ENCODE assay signal across 8 cellular contexts in genomic region chr2:179751184-179751809, GRCh38.
DNase-seq lines count a peak whose midpoint lies in the region; ATAC-seq and TF ChIP-seq lines count a peak whose summit lies in the region.

No MANE protein-coding gene starts in this region.

- CTCF ChIA-PET in OCI-LY7 (lab: Charles Lee; ENCODE audit: unreplicated experiment): no interaction called here

- H3K4me3 ChIP-seq in DND-41 (ENCODE audit: low read depth in 1 of 2, low read length in 2 of 2): no peak overlapping the region
- H3K4me3 ChIP-seq in HL-60 (replicated peaks; ENCODE audit: insufficient read depth, low read length): no peak overlapping the region
- no peak overlapping the region for H3K4me3 ChIP-seq in OCI-LY7 (ENCODE audit: low read depth, low read length, poor library complexity, severe bottlenecking)
- no peak overlapping the region for H3K4me3 ChIP-seq in esophagus squamous epithelium

- H3K36me3 ChIP-seq in DND-41 (ENCODE audit: insufficient read depth, low read length) (no peaks in the 10 kb centered on the region), OCI-LY7 (ENCODE audit: insufficient read depth, low read length) (peaks cover 44% of the 10 kb centered on the region), esophagus squamous epithelium (no peaks in the 10 kb centered on the region)

- WGBS in esophagus squamous epithelium, 2 donors: 12 to 14% methylated on average over 4 of the region's 4 CpGs

- H3K4me1 ChIP-seq in DND-41 (ENCODE audit: insufficient read depth, low read length) (no peaks in the 10 kb centered on the region), OCI-LY7 (ENCODE audit: insufficient read depth, low read length, poor library complexity, severe bottlenecking) (no peaks in the 10 kb centered on the region), esophagus squamous epithelium (no peaks in the 10 kb centered on the region)

- ATAC-seq in DND-41 (ENCODE audit: insufficient read depth, low read depth) (peak; percentile 22; the same call in 1 of the 3 replicates), sciatic nerve (peak; percentile 38), HG02623 (IDR thresholded peaks at IDR 0.05; ENCODE audit: unreplicated experiment) (no peak), HG03139 (IDR thresholded peaks at IDR 0.05; ENCODE audit: unreplicated experiment) (no peak)

- TF ChIP-seq POLR2A in esophagus squamous epithelium (IDR thresholded peaks at IDR 0.05): no peak

- DNase-seq in DND-41: no peak
- DNase-seq in HL-60 (ENCODE audit: low read depth in 1 of 2, low spot score in 1 of 2): no peak
- DNase-seq in OCI-LY7 (ENCODE audit: low spot score): peak; percentile 31
- DNase-seq in esophagus squamous epithelium (lab: John Stamatoyannopoulos, UW): no peak
- no peak for DNase-seq in sciatic nerve (ENCODE audit: low spot score)
- no peak for DNase-seq in stimulated activated naive CD4-positive, alpha-beta T cell treated with Interleukin-2 at 50 U/mL for 16 hours (lab: John Stamatoyannopoulos, UW)

- H3K27ac ChIP-seq in DND-41 (ENCODE audit: low read length) (no peak overlapping the region), HL-60 (replicated peaks) (no peak overlapping the region), OCI-LY7 (ENCODE audit: low read depth, low read length, poor library complexity, severe bottlenecking) (no peak overlapping the region), esophagus squamous epithelium (no peak overlapping the region)

- no peak overlapping the region for H3K9ac ChIP-seq in DND-41 (ENCODE audit: low read depth, low read length)

- BruUV-seq in OCI-LY7 (replicated peaks; lab: Mats Ljungman, UMichigan): TSS peak; percentile 11

- intact Hi-C loops in OCI-LY7 (cut with micrococcal nuclease; ENCODE audit: unreplicated experiment): loop anchor here (5.0 to 10.0 kb wide), 2 partner anchors 184 to 329 kb away; no protein-coding TSS in a partner anchor
- intact Hi-C loops in esophagus squamous epithelium (cut with DNase I): no loop called here
- intact Hi-C loops in sciatic nerve (cut with DNase I): no loop called here

- H2AFZ ChIP-seq in DND-41 (ENCODE audit: low read depth, low read length) (no peak overlapping the region), OCI-LY7 (ENCODE audit: low read length) (no peak overlapping the region)

- no peaks in the 10 kb centered on the region for H3K79me2 ChIP-seq in DND-41 (ENCODE audit: insufficient read depth, low read length)
- peaks cover 10% of the 10 kb centered on the region; the same call in 1 of the 2 replicates for H3K79me2 ChIP-seq in OCI-LY7 (ENCODE audit: insufficient read depth, low read depth, low read length)

- peak; percentile 79 for TF ChIP-seq CTCF in DND-41 (IDR thresholded peaks at IDR 0.05; ENCODE audit: borderline replicate concordance, extremely low read depth, low read length, poor library complexity, severe bottlenecking)
- peak; percentile 28 for TF ChIP-seq CTCF in HL-60 (IDR thresholded peaks at IDR 0.05; ENCODE audit: insufficient read depth, low read length)
- TF ChIP-seq CTCF in OCI-LY7 (conservative IDR thresholded peaks at IDR 0.05; ENCODE audit: low read length): peak; percentile 88
- TF ChIP-seq CTCF in esophagus squamous epithelium (IDR thresholded peaks at IDR 0.05): peak; percentile 15 to 67 (median 53)

- no peaks in the 10 kb centered on the region for H3K9me3 ChIP-seq in DND-41 (ENCODE audit: insufficient read depth, low read length, severe bottlenecking)
- H3K9me3 ChIP-seq in OCI-LY7 (ENCODE audit: low read length): no peaks in the 10 kb centered on the region
- H3K9me3 ChIP-seq in esophagus squamous epithelium: no peaks in the 10 kb centered on the region

- H4K20me1 ChIP-seq in DND-41 (ENCODE audit: insufficient read depth, low read length) (no peaks in the 10 kb centered on the region), OCI-LY7 (ENCODE audit: insufficient read depth, low read length) (no peaks in the 10 kb centered on the region)

- no peak overlapping the region for H3K4me2 ChIP-seq in DND-41 (ENCODE audit: insufficient read depth, low read length)
- H3K4me2 ChIP-seq in OCI-LY7 (ENCODE audit: low read length): no peak overlapping the region

- no peaks in the 10 kb centered on the region for H3K9me2 ChIP-seq in OCI-LY7 (ENCODE audit: insufficient read depth, low read length)

- POLR2A ChIA-PET in OCI-LY7 (lab: Charles Lee): no interaction called here

- no peaks in the 10 kb centered on the region for H3K27me3 ChIP-seq in DND-41 (ENCODE audit: insufficient read depth, low read length, poor library complexity)
- no peaks in the 10 kb centered on the region for H3K27me3 ChIP-seq in HL-60 (ENCODE audit: insufficient read depth, poor library complexity, severe bottlenecking)
- H3K27me3 ChIP-seq in esophagus squamous epithelium: no peaks in the 10 kb centered on the region

Comparison
In these comparisons a context has a peak if more than half of its experiments do, and no peak if none do; other contexts are left out.
1. ATAC-seq: peak in DND-41 (single experiment) and sciatic nerve (single experiment); none in HG02623 (single experiment) and HG03139 (single experiment).
2. CTCF ChIP-seq: peak in every context shown above with its lines; median percentile 88 in OCI-LY7; 79 in DND-41; 53 in esophagus squamous epithelium; 28 in HL-60.